Comparison of ENCODE assay signal across 29 cellular contexts in genomic region chr3:20145874-20146273, GRCh38. TPM values are rescaled to one million over a fixed set of nuclear protein-coding genes. Genes with fewer than 3 reads are reported as not detected.
"Had no signal": no experiment of that assay in that cellular context is flagged by ENCODE, and none has a peak within 500 bp of the region (broad histone marks: within the 10 kb centered on the region; RNA-seq: fewer than 3 reads in every experiment).

No MANE protein-coding gene starts in this region.

- H3K9ac ChIP-seq: neural progenitor cell, parathyroid adenoma had no signal

- ATAC-seq: activated CD8-positive, alpha-beta T cell treated with anti-CD3 and anti-CD28 coated beads, Interleukin-2, amount 10 ng/mL, durations not matched to agents 7 days and 5 days; activated naive CD4-positive, alpha-beta T cell treated with anti-CD3 and anti-CD28 coated beads, Interleukin-2, amount 50 U/mL, for 72 hours; activated T-cell treated with anti-CD3 and anti-CD28 coated beads, Interleukin-2, amount 50 U/mL, for 72 hours; foreskin keratinocyte; left lung; naive thymus-derived CD8-positive, alpha-beta T cell; psoas muscle; stimulated activated memory B cell treated with anti-CD40 and anti-IgM and Interleukin-4, amounts not matched to agents 10 μg/mL and 1 μg/mL and 100 μg/mL, for 72 hours had no signal

- H3K79me2 ChIP-seq: parathyroid adenoma had no signal

- H3K4me1 Mint-ChIP-seq: central memory CD8-positive, alpha-beta T cell; stimulated activated memory B cell treated with anti-CD40 and anti-IgM and Interleukin-4, amounts not matched to agents 10 μg/mL and 1 μg/mL and 100 μg/mL, for 72 hours had no signal

- H3K27me3 ChIP-seq: esophagus muscularis mucosa, foreskin keratinocyte, left lung, neural progenitor cell, sigmoid colon, suprapubic skin, tibial artery had no signal

- H3K4me2 ChIP-seq: neural progenitor cell had no signal

- H3K4me1 ChIP-seq: foreskin keratinocyte, left lung, parathyroid adenoma, psoas muscle, tibial artery had no signal

- H3K27me3 Mint-ChIP-seq: activated B cell treated with CpG ODN at 0.5 μM for 24 hours; central memory CD8-positive, alpha-beta T cell; dendritic cell treated with granulocyte-macrophage colony-stimulating factor and Interleukin-4, amounts not matched to agents 40 ng/mL and 50 ng/mL, for 4 days; naive thymus-derived CD8-positive, alpha-beta T cell; stimulated activated memory B cell treated with anti-CD40 and anti-IgM and Interleukin-4, amounts not matched to agents 10 μg/mL and 1 μg/mL and 100 μg/mL, for 72 hours had no signal

- H2AFZ ChIP-seq: neural progenitor cell, parathyroid adenoma had no signal

- H3K27ac Mint-ChIP-seq: activated B cell treated with CpG ODN at 0.5 μM for 24 hours; dendritic cell treated with granulocyte-macrophage colony-stimulating factor and Interleukin-4, amounts not matched to agents 40 ng/mL and 50 ng/mL, for 4 days; neural progenitor cell; stimulated activated memory B cell treated with anti-CD40 and anti-IgM and Interleukin-4, amounts not matched to agents 10 μg/mL and 1 μg/mL and 100 μg/mL, for 72 hours; T-helper 2 cell treated with Interferon-gamma antibody and Interleukin-4, amounts not matched to agents 5 μg/mL and 100 μg/mL, for 36 hours had no signal

- H3K27ac ChIP-seq: esophagus muscularis mucosa, foreskin keratinocyte, left lung, neural progenitor cell, parathyroid adenoma, psoas muscle, suprapubic skin, tibial artery had no signal

- H3K9me3 Mint-ChIP-seq: activated B cell treated with CpG ODN at 0.5 μM for 24 hours; central memory CD8-positive, alpha-beta T cell; dendritic cell treated with granulocyte-macrophage colony-stimulating factor and Interleukin-4, amounts not matched to agents 40 ng/mL and 50 ng/mL, for 4 days; neural progenitor cell; T-helper 2 cell treated with Interferon-gamma antibody and Interleukin-4, amounts not matched to agents 5 μg/mL and 100 μg/mL, for 36 hours had no signal

- H3K4me3 ChIP-seq: esophagus muscularis mucosa, left lung, lung, neural progenitor cell, psoas muscle, sigmoid colon, suprapubic skin, tibial artery had no signal

- DNase-seq: activated B cell treated with CpG ODN at 0.5 μM for 24 hours; activated CD4-positive, alpha-beta T cell treated with anti-CD3 and anti-CD28 coated beads, Interleukin-2, amount 50 U/mL, for 1 hour; activated CD8-positive, alpha-beta T cell treated with anti-CD3 and anti-CD28 coated beads, Interleukin-2, amount 10 ng/mL, durations not matched to agents 7 days and 5 days; activated naive CD4-positive, alpha-beta T cell; activated T-cell treated with anti-CD3 and anti-CD28 coated beads for 4 hours; activated T-cell treated with anti-CD3 and anti-CD28 coated beads, Interleukin-2, amount 50 U/mL, for 72 hours; effector CD4-positive, alpha-beta T cell; foreskin keratinocyte; left lung; midbrain; naive thymus-derived CD8-positive, alpha-beta T cell; occipital lobe; psoas muscle; sigmoid colon; small intestine; stimulated activated CD4-positive, alpha-beta T cell treated with anti-CD3 and anti-CD28 coated beads, Interleukin-1b, Interleukin-23, amount 100 ng/mL, for 48 hours; stimulated activated CD4-positive, alpha-beta T cell treated with anti-CD3 and anti-CD28 coated beads, Interleukin-4, amount 100 ng/mL, for 4 hours; stimulated activated CD8-positive, alpha-beta memory T cell treated with anti-CD3 and anti-CD28 coated beads, Interleukin-4, amount 100 ng/mL, for 48 hours; tibial artery had no signal

- H3K9me3 ChIP-seq: esophagus muscularis mucosa, left lung, psoas muscle, sigmoid colon, suprapubic skin, tibial artery had no signal

- H3K4me3 Mint-ChIP-seq: activated B cell treated with CpG ODN at 0.5 μM for 24 hours; activated CD8-positive, alpha-beta T cell treated with anti-CD3 and anti-CD28 coated beads, Interleukin-2, amount 10 ng/mL, durations not matched to agents 7 days and 5 days; activated T-cell treated with anti-CD3 and anti-CD28 coated beads, Interleukin-2, amount 50 U/mL, for 72 hours; central memory CD8-positive, alpha-beta T cell; dendritic cell treated with granulocyte-macrophage colony-stimulating factor and Interleukin-4, amounts not matched to agents 40 ng/mL and 50 ng/mL, for 4 days; naive thymus-derived CD8-positive, alpha-beta T cell; neural progenitor cell; stimulated activated memory B cell treated with anti-CD40 and anti-IgM and Interleukin-4, amounts not matched to agents 10 μg/mL and 1 μg/mL and 100 μg/mL, for 72 hours; T-helper 2 cell treated with Interferon-gamma antibody and Interleukin-4, amounts not matched to agents 5 μg/mL and 100 μg/mL, for 36 hours had no signal

RNA-seq across cellular contexts. Expression of gene SGO1, which starts 40.1 kb away (rescaled TPM):
- total RNA-seq: psoas muscle had no signal
